8 cellular contexts compared by ENCODE assay signal in genomic region chr9:130106860-130107848, GRCh38. TPM values are rescaled to one million over a fixed set of nuclear protein-coding genes. Genes with fewer than 3 reads are reported as not detected.
DNase-seq lines count a peak whose midpoint lies in the region; ATAC-seq and TF ChIP-seq lines count a peak whose summit lies in the region.

No MANE protein-coding gene starts in this region.

- peak; percentile 71 for TF ChIP-seq CTCF in AG04449 (IDR thresholded peaks at IDR 0.05; ENCODE audit: insufficient read depth, low read length, missing control alignments)

- peak; percentile 53 for ATAC-seq in GM19351 (IDR thresholded peaks at IDR 0.05; ENCODE audit: unreplicated experiment)
- peak; percentile 77 for ATAC-seq in left colon
- ATAC-seq in HG02870 (IDR thresholded peaks at IDR 0.05; ENCODE audit: unreplicated experiment): no peak

- DNase-seq in AG04449 (ENCODE audit: low read depth, low spot score) (no peak), NCI-H2227 treated with DMSO at 0.1 percent for 48 hours (lab: John Stamatoyannopoulos, UW) (peak; percentile 58), cerebellar cortex (ENCODE audit: low spot score) (peak; percentile 94), left colon (peak; percentile 74 to 95)
- DNase-seq in activated CD4-positive, alpha-beta T cell treated with anti-CD3 and anti-CD28 coated beads for 24 hours (ENCODE audit: low read depth in 2 of 2): peak; percentile 85
- peak; percentile 82 for DNase-seq in stimulated activated CD4-positive, alpha-beta T cell treated with anti-CD3 and anti-CD28 coated beads, Interleukin-2, amount 100 ng/mL, for 4 hours (ENCODE audit: low read depth)

- POLR2A ChIA-PET in AG04449 (lab: Yijun Ruan, JAX): interaction anchor here (0.6 kb wide), 1 partner anchor 277 kb away, joined by 3 read pairs; no protein-coding TSS in a partner anchor

- H3K4me3 ChIP-seq in AG04449 (ENCODE audit: low read depth, low read length): no peak overlapping the region

- CTCF ChIA-PET in AG04449 (lab: Yijun Ruan, JAX): interaction anchor here (0.7 to 21.0 kb wide), 61 partner anchors 8 to 586 kb away, joined by 3 to 384 read pairs (median 4); partner anchors contain the start of gene NCS1

- intact Hi-C loops in left colon (cut with DNase I, micrococcal nuclease): loop anchor here in 1 of 2 donors (5.0 kb wide), 2 partner anchors 130 to 235 kb away; no protein-coding TSS in a partner anchor

RNA-seq across cellular contexts. Expression of gene GPR107, which starts 53.4 kb away (rescaled TPM):
- total RNA-seq in left colon: 10 to 100 TPM; 44.6 to 48.6 TPM
